ENCODE assay signal across 8 cellular contexts in the genomic region with DNA sequence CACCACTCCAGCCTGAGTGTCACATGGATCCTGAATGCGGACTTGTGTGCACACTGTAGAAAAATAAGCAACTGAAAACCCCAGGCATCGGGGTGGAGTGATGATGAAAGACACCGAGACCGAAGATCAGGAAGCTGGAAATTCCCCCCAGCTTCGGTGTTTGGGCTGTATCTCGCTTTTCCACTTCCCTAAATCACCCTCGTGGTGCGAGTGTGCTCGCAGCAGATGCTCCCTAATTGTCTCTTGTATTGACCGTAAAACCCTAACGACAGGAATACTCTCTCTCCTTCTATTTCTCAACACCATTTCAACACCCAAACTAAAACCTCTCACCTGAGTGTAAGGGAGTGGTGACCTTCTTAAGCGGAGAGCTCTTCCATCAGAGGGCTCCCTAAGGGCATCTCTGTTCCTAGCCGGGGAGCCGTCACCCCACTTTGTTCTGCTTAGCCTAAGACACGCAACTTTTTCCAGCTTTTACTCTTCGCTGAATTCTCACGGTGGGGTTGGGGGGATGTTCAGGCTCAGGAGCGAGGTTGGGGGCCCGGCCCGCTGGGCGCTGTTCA. TPM values are rescaled to one million over a fixed set of nuclear protein-coding genes. Genes with fewer than 3 reads are reported as not detected.
DNase-seq lines count a peak whose midpoint lies in the region; ATAC-seq, FAIRE-seq and TF ChIP-seq lines count a peak whose summit lies in the region.

No MANE protein-coding gene starts in this region.

- H4K20me1 ChIP-seq in hepatocyte (ENCODE audit: insufficient read depth, poor library complexity, severe bottlenecking) = no peaks in the 10 kb centered on the region

- H3K9me2 ChIP-seq in hepatocyte (replicated peaks; ENCODE audit: insufficient read depth) = no peaks in the 10 kb centered on the region

- TF ChIP-seq RAD21 in A549 (conservative IDR thresholded peaks at IDR 0.05 in 1 of 2, IDR thresholded peaks at IDR 0.05 in 1 of 2) = no peak

- no peaks in the 10 kb centered on the region for H3K27me3 ChIP-seq in hepatocyte
- H3K27me3 ChIP-seq in sigmoid colon = no peaks in the 10 kb centered on the region

- 10% methylated on average over 16 of the region's 21 CpGs for WGBS in A549 (ENCODE audit: missing lambda C conversion rate)
- WGBS in hepatocyte (ENCODE audit: low lambda C conversion rate, missing lambda C conversion rate) = 4% methylated on average over 21 of the region's 21 CpGs
- 1 to 2% methylated on average over 21 of the region's 21 CpGs for WGBS in sigmoid colon, 2 donors

- DNase-seq in A549 (ENCODE audit: low read depth in 1 of 2, low spot score in 1 of 2) = no peak
- peak; percentile 59 for DNase-seq in NAMALWA (ENCODE audit: low spot score)
- DNase-seq in activated naive CD4-positive, alpha-beta T cell treated with anti-CD3 and anti-CD28 coated beads, Interleukin-2, amount 10 ng/mL, durations not matched to agents 7 days and 5 days = peak; percentile 23
- peak; percentile 41 for DNase-seq in hepatocyte (ENCODE audit: low spot score)
- DNase-seq in sigmoid colon = peak; percentile 67
- DNase-seq in NCI-H2196 treated with DMSO at 0.1 percent for 48 hours (lab: John Stamatoyannopoulos, UW; ENCODE audit: unreplicated experiment) = no peak

- peaks cover 9% of the 10 kb centered on the region; the same call in 2 of the 3 replicates for H3K4me1 ChIP-seq in A549
- H3K4me1 ChIP-seq in hepatocyte (ENCODE audit: insufficient read depth) = peaks cover 4% of the 10 kb centered on the region
- H3K4me1 ChIP-seq in sigmoid colon = peaks cover 0 to 39% (median 10%) of the 10 kb centered on the region in 4 donors

- no peaks in the 10 kb centered on the region for H3K36me3 ChIP-seq in hepatocyte (replicated peaks; ENCODE audit: insufficient read depth, low read depth)
- H3K36me3 ChIP-seq in sigmoid colon = no peaks in the 10 kb centered on the region

- no peaks in the 10 kb centered on the region for H3K9me3 ChIP-seq in A549
- no peaks in the 10 kb centered on the region for H3K9me3 ChIP-seq in hepatocyte (ENCODE audit: low read depth)
- H3K9me3 ChIP-seq in sigmoid colon = no peaks in the 10 kb centered on the region

- peak overlapping the region; percentile 8 for H3K27ac Mint-ChIP-seq in activated naive CD4-positive, alpha-beta T cell treated with anti-CD3 and anti-CD28 coated beads, Interleukin-2, amount 10 ng/mL, durations not matched to agents 7 days and 5 days

- H3K4me3 ChIP-seq in A549 (peak overlapping the region; percentile 96), hepatocyte (peak overlapping the region; percentile 56), sigmoid colon (peak overlapping the region; percentile 46 to 94 (median 90))

- no peak for TF ChIP-seq POLR2A in A549 (IDR thresholded peaks at IDR 0.05; ENCODE audit: low read length)
- peak; percentile 21 for TF ChIP-seq POLR2A in GM19193 (IDR thresholded peaks at IDR 0.05; ENCODE audit: extremely low read depth, insufficient read depth, insufficient read length)
- no peak for TF ChIP-seq POLR2A in sigmoid colon (IDR thresholded peaks at IDR 0.05)

- H3K4me2 ChIP-seq in A549 = peak overlapping the region; percentile 97
- peak overlapping the region; percentile 96 for H3K4me2 ChIP-seq in hepatocyte

- peak; percentile 47 to 52; a peak in 5 of 6 replicates for ATAC-seq in A549
- ATAC-seq in GM21619 (IDR thresholded peaks at IDR 0.05; ENCODE audit: unreplicated experiment) = no peak

- no peak for FAIRE-seq in A549 (lab: Jason Lieb, UNC)

- H3K27me3 Mint-ChIP-seq in activated naive CD4-positive, alpha-beta T cell treated with anti-CD3 and anti-CD28 coated beads, Interleukin-2, amount 10 ng/mL, durations not matched to agents 7 days and 5 days = peaks cover 4% of the 10 kb centered on the region

- H3K4me1 Mint-ChIP-seq in activated naive CD4-positive, alpha-beta T cell treated with anti-CD3 and anti-CD28 coated beads, Interleukin-2, amount 10 ng/mL, durations not matched to agents 7 days and 5 days = peaks cover 59% of the 10 kb centered on the region

- peaks cover 16% of the 10 kb centered on the region for H3K79me2 ChIP-seq in hepatocyte

- intact Hi-C loops in sigmoid colon (cut with DNase I) = loop anchor here (10.0 kb wide), 3 partner anchors 101 to 211 kb away; no protein-coding TSS in a partner anchor

- TF ChIP-seq CTCF in A549 (IDR thresholded peaks at IDR 0.05) (no peak), hepatocyte (IDR thresholded peaks at IDR 0.05; ENCODE audit: poor library complexity) (no peak), sigmoid colon (IDR thresholded peaks at IDR 0.05) (no peak)

- peak overlapping the region; percentile 90 for H3K4me3 Mint-ChIP-seq in activated naive CD4-positive, alpha-beta T cell treated with anti-CD3 and anti-CD28 coated beads, Interleukin-2, amount 10 ng/mL, durations not matched to agents 7 days and 5 days

- TF ChIP-seq EP300 in A549 (IDR thresholded peaks at IDR 0.05) (no peak), sigmoid colon (IDR thresholded peaks at IDR 0.05) (no peak)

- peak overlapping the region; percentile 81 to 97 for H3K27ac ChIP-seq in A549
- H3K27ac ChIP-seq in hepatocyte = peak overlapping the region; percentile 71
- peak overlapping the region; percentile 66 to 83 (median 74) for H3K27ac ChIP-seq in sigmoid colon

- H3K9me3 Mint-ChIP-seq in activated naive CD4-positive, alpha-beta T cell treated with anti-CD3 and anti-CD28 coated beads, Interleukin-2, amount 10 ng/mL, durations not matched to agents 7 days and 5 days = no peaks in the 10 kb centered on the region

- CTCF ChIA-PET in A549 (lab: Yijun Ruan, JAX) = interaction anchor here (0.9 to 1.2 kb wide), 3 partner anchors 9 to 209 kb away, joined by 3 to 4 read pairs (median 3); no protein-coding TSS in a partner anchor
- CTCF ChIA-PET in activated naive CD4-positive, alpha-beta T cell treated with anti-CD3 and anti-CD28 coated beads, Interleukin-2, amount 10 ng/mL, durations not matched to agents 7 days and 5 days (lab: Charles Lee) = interaction anchor here (0.5 to 1.5 kb wide), 2 partner anchors 20 to 81 kb away, joined by 3 to 7 read pairs; no protein-coding TSS in a partner anchor

- H3K36me3 Mint-ChIP-seq in activated naive CD4-positive, alpha-beta T cell treated with anti-CD3 and anti-CD28 coated beads, Interleukin-2, amount 10 ng/mL, durations not matched to agents 7 days and 5 days = peaks cover 6% of the 10 kb centered on the region

- POLR2A ChIA-PET in A549 (lab: Yijun Ruan, JAX) = no interaction called here

- peak overlapping the region; percentile 82 for H2AFZ ChIP-seq in hepatocyte

TF ChIP-seq in A549, 52 proteins besides CTCF, POLR2A, EP300 and RAD21 (continues in another document):
- TF ChIP-seq JUN (IDR thresholded peaks at IDR 0.05) (no peak), EHMT2 (IDR thresholded peaks at IDR 0.05; ENCODE audit: low read depth) (no peak), USF2 (IDR thresholded peaks at IDR 0.05) (no peak), ESRRA (IDR thresholded peaks at IDR 0.05; ENCODE audit: borderline replicate concordance, low read length) (no peak), REST (IDR thresholded peaks at IDR 0.05) (no peak), RARB (CRISPR knock-in tag; IDR thresholded peaks at IDR 0.05) (no peak)
- TF ChIP-seq, protein P1, sequence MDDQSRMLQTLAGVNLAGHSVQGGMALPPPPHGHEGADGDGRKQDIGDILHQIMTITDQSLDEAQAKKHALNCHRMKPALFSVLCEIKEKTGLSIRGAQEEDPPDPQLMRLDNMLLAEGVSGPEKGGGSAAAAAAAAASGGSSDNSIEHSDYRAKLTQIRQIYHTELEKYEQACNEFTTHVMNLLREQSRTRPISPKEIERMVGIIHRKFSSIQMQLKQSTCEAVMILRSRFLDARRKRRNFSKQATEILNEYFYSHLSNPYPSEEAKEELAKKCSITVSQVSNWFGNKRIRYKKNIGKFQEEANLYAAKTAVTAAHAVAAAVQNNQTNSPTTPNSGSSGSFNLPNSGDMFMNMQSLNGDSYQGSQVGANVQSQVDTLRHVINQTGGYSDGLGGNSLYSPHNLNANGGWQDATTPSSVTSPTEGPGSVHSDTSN (IDR thresholded peaks at IDR 0.05) = no peak

RNA-seq across cellular contexts. Expression of gene GRK3, which starts 0.6 kb away (rescaled TPM):
- polyA plus RNA-seq in A549 (2011; rRNA removed) (6.5 and 6.9 TPM in 2 replicates), A549 (2017; fragmentation: RNase III; extraction: RNeasy Plus Mini Kit Qiagen cat#74134 plus additional on column Dnase treatment) (3.4 to 3.9 TPM (median 3.5 TPM) in 3 replicates), hepatocyte (1.5 and 2.8 TPM in 2 replicates), sigmoid colon (1 to 10 TPM; 1.2 to 7.2 (median 1.4) TPM)
- polyA plus RNA-seq in A549 (2012; cell fraction: cytosol; rRNA removed) = 1.3 and 1.4 TPM in 2 replicates
- 0.83 and 1.5 TPM in 2 replicates for polyA plus RNA-seq in A549 (2012; cell fraction: nucleus; rRNA removed)
- 5.5 and 6.0 TPM in 2 replicates for polyA minus RNA-seq in A549 (2011; rRNA and poly(A)+ RNA removed)
- total RNA-seq in hepatocyte (7.1 and 7.3 TPM in 2 replicates), sigmoid colon (1 to 10 TPM; 6.1 to 9.6 (median 8.3) TPM)

Comparison
In these comparisons a context has a peak if more than half of its experiments do, and no peak if none do; other contexts are left out.
1. DNase-seq: peak in NAMALWA (single experiment), activated naive CD4-positive, alpha-beta T cell treated with anti-CD3 and anti-CD28 coated beads, Interleukin-2, amount 10 ng/mL, durations not matched to agents 7 days and 5 days (single experiment), hepatocyte (single experiment) and sigmoid colon (single experiment); none in A549 (0 of 2) and NCI-H2196 treated with DMSO at 0.1 percent for 48 hours (single experiment).
2. Peak in every context shown above with its lines, with median percentiles within 50 percentile points of each other: H3K27ac ChIP-seq and H3K4me3 ChIP-seq.